Comparison of ENCODE assay signal across 13 cellular contexts in the genomic region with DNA sequence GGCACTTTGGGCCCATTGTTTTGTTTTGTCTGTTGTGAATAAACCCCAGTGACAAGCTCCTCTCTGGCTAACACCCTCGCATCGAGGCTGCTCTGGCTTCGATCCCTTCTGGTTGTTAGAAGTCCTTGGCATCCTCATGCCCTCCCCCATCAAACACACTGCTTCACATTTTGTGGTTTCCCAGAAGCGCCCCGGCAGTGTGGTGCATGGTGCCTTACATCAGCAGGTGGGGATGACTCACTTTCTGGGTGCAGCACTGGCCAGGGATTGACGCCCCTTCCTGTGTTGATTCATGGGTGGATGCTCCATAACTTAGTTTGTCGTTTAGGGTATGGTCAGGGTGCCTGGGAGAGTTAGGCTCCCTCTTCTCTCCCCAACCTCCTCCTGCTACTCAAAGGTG. TPM values are rescaled to one million over a fixed set of nuclear protein-coding genes. Genes with fewer than 3 reads are reported as not detected.
DNase-seq lines count a peak whose midpoint lies in the region; ATAC-seq and TF ChIP-seq lines count a peak whose summit lies in the region.
"Had no signal": no experiment of that assay in that cellular context is flagged by ENCODE, and none has a peak within 500 bp of the region (broad histone marks: within the 10 kb centered on the region; RNA-seq: fewer than 3 reads in every experiment).

No MANE protein-coding gene starts in this region.

- no peaks in the 10 kb centered on the region for H3K27me3 Mint-ChIP-seq in activated CD4-positive, alpha-beta T cell treated with anti-CD3 and anti-CD28 coated beads, Interleukin-2, amount 10 ng/mL, durations not matched to agents 7 days and 5 days
- H3K27me3 Mint-ChIP-seq in activated CD4-positive, alpha-beta T cell treated with anti-CD3 and anti-CD28 coated beads, Interleukin-2, amount 10 ng/mL, durations not matched to agents 24 days and 14 days = no peaks in the 10 kb centered on the region

- H3K4me3 Mint-ChIP-seq in activated CD4-positive, alpha-beta T cell treated with anti-CD3 and anti-CD28 coated beads, Interleukin-2, amount 10 ng/mL, durations not matched to agents 7 days and 5 days = no peak overlapping the region
- H3K4me3 Mint-ChIP-seq in activated CD4-positive, alpha-beta T cell treated with anti-CD3 and anti-CD28 coated beads, Interleukin-2, amount 10 ng/mL, durations not matched to agents 24 days and 14 days = no peak overlapping the region

- no peaks in the 10 kb centered on the region for H3K79me2 ChIP-seq in osteoblast (ENCODE audit: insufficient read depth, low read length)

- H3K4me1 ChIP-seq in osteoblast (ENCODE audit: insufficient read depth, low read length) = peaks cover 29% of the 10 kb centered on the region
- H3K4me1 ChIP-seq: pancreas, tibial nerve had no signal

- TF ChIP-seq POLR2A in NB4 (IDR thresholded peaks at IDR 0.05; ENCODE audit: extremely low read depth, insufficient read length) = no peak

- H3K27me3 ChIP-seq in osteoblast (ENCODE audit: insufficient read depth, low read length) = no peaks in the 10 kb centered on the region
- H3K27me3 ChIP-seq: pancreas, tibial nerve had no signal

- no peak overlapping the region for H2AFZ ChIP-seq in osteoblast (ENCODE audit: low read length)

- no peak for ATAC-seq in HG02678 (IDR thresholded peaks at IDR 0.05; ENCODE audit: unreplicated experiment)
- ATAC-seq: pancreas had no signal

- peaks cover 7% of the 10 kb centered on the region for H3K4me1 Mint-ChIP-seq in activated CD4-positive, alpha-beta T cell treated with anti-CD3 and anti-CD28 coated beads, Interleukin-2, amount 10 ng/mL, durations not matched to agents 7 days and 5 days
- no peaks in the 10 kb centered on the region for H3K4me1 Mint-ChIP-seq in activated CD4-positive, alpha-beta T cell treated with anti-CD3 and anti-CD28 coated beads, Interleukin-2, amount 10 ng/mL, durations not matched to agents 24 days and 14 days

- no peak for TF ChIP-seq CTCF in NB4 (IDR thresholded peaks at IDR 0.05; ENCODE audit: low read depth, low read length)
- TF ChIP-seq CTCF in osteoblast (IDR thresholded peaks at IDR 0.05; ENCODE audit: extremely low read depth, low read depth, low read length) = no peak

- H3K4me3 ChIP-seq in NB4 (ENCODE audit: low read depth, low read length) (no peak overlapping the region), osteoblast (ENCODE audit: insufficient read depth, low read length) (no peak overlapping the region)
- H3K4me3 ChIP-seq: HAP-1, pancreas, tibial nerve had no signal

- CTCF ChIA-PET in activated CD4-positive, alpha-beta T cell treated with anti-CD3 and anti-CD28 coated beads, Interleukin-2, amount 10 ng/mL, durations not matched to agents 7 days and 5 days (lab: Charles Lee) = no interaction called here

- H3K27ac ChIP-seq in osteoblast (ENCODE audit: low read depth, low read length) = peak overlapping the region; percentile 20
- H3K27ac ChIP-seq: pancreas, tibial nerve had no signal

- no peaks in the 10 kb centered on the region for H3K9me3 Mint-ChIP-seq in activated CD4-positive, alpha-beta T cell treated with anti-CD3 and anti-CD28 coated beads, Interleukin-2, amount 10 ng/mL, durations not matched to agents 7 days and 5 days
- peaks cover 4% of the 10 kb centered on the region for H3K9me3 Mint-ChIP-seq in activated CD4-positive, alpha-beta T cell treated with anti-CD3 and anti-CD28 coated beads, Interleukin-2, amount 10 ng/mL, durations not matched to agents 24 days and 14 days

- intact Hi-C loops in activated CD4-positive, alpha-beta T cell treated with anti-CD3 and anti-CD28 coated beads, Interleukin-2, amount 10 ng/mL, durations not matched to agents 24 days and 14 days (cut with micrococcal nuclease) = no loop called here

- H4K20me1 ChIP-seq in osteoblast (ENCODE audit: insufficient read depth, low read length) = no peaks in the 10 kb centered on the region

- H3K4me2 ChIP-seq in osteoblast (ENCODE audit: insufficient read depth, low read length) = peak overlapping the region; percentile 14

- peak; percentile 7 for DNase-seq in activated CD4-positive, alpha-beta T cell treated with anti-CD3 and anti-CD28 coated beads, Interleukin-2, amount 10 ng/mL, durations not matched to agents 7 days and 5 days
- DNase-seq in activated CD4-positive, alpha-beta T cell treated with anti-CD3 and anti-CD28 coated beads, Interleukin-2, amount 10 ng/mL, durations not matched to agents 24 days and 14 days = no peak
- DNase-seq in NB4 (ENCODE audit: low read depth) (peak; percentile 32), astrocyte of the hippocampus (ENCODE audit: low read depth, low spot score) (peak; percentile 95), osteoblast (ENCODE audit: insufficient read length, low spot score, missing footprints) (no peak), GOT3 (lab: John Stamatoyannopoulos, UW) (no peak), CD1c-positive myeloid dendritic cell (ENCODE audit: extremely low spot score) (no peak)
- DNase-seq: GDM1, NCI-H1694 treated with DMSO at 0.1 percent for 48 hours, pancreas had no signal

- no peak overlapping the region for H3K27ac Mint-ChIP-seq in activated CD4-positive, alpha-beta T cell treated with anti-CD3 and anti-CD28 coated beads, Interleukin-2, amount 10 ng/mL, durations not matched to agents 7 days and 5 days
- H3K27ac Mint-ChIP-seq in activated CD4-positive, alpha-beta T cell treated with anti-CD3 and anti-CD28 coated beads, Interleukin-2, amount 10 ng/mL, durations not matched to agents 24 days and 14 days = no peak overlapping the region

- H3K9me3 ChIP-seq in osteoblast (ENCODE audit: low read depth, low read length) = no peaks in the 10 kb centered on the region
- H3K9me3 ChIP-seq: HAP-1, pancreas, tibial nerve had no signal

- no peaks in the 10 kb centered on the region for H3K36me3 Mint-ChIP-seq in activated CD4-positive, alpha-beta T cell treated with anti-CD3 and anti-CD28 coated beads, Interleukin-2, amount 10 ng/mL, durations not matched to agents 7 days and 5 days (ENCODE audit: low read depth)
- no peaks in the 10 kb centered on the region for H3K36me3 Mint-ChIP-seq in activated CD4-positive, alpha-beta T cell treated with anti-CD3 and anti-CD28 coated beads, Interleukin-2, amount 10 ng/mL, durations not matched to agents 24 days and 14 days (ENCODE audit: low read depth)

- H3K36me3 ChIP-seq in osteoblast (ENCODE audit: insufficient read depth, low read length) = no peaks in the 10 kb centered on the region
- H3K36me3 ChIP-seq: HAP-1, pancreas, tibial nerve had no signal

- POLR2A ChIA-PET in activated CD4-positive, alpha-beta T cell treated with anti-CD3 and anti-CD28 coated beads, Interleukin-2, amount 10 ng/mL, durations not matched to agents 7 days and 5 days (lab: Charles Lee) = no interaction called here

RNA-seq across cellular contexts. Expression of gene PLPP4, which starts 51.4 kb away (rescaled TPM):
- total RNA-seq in activated CD4-positive, alpha-beta T cell treated with anti-CD3 and anti-CD28 coated beads, Interleukin-2, amount 10 ng/mL, durations not matched to agents 7 days and 5 days = not detected
- not detected in 2 replicates for total RNA-seq in activated CD4-positive, alpha-beta T cell treated with anti-CD3 and anti-CD28 coated beads, Interleukin-2, amount 10 ng/mL, durations not matched to agents 24 days and 14 days
- 8.0 and 16.5 TPM in 2 replicates for total RNA-seq in osteoblast
- total RNA-seq: tibial nerve had no signal

Comparison
In these comparisons a context has a peak if more than half of its experiments do, and no peak if none do; other contexts are left out.
1. DNase-seq: peak in activated CD4-positive, alpha-beta T cell treated with anti-CD3 and anti-CD28 coated beads, Interleukin-2, amount 10 ng/mL, durations not matched to agents 7 days and 5 days (single experiment), NB4 (single experiment) and astrocyte of the hippocampus (single experiment); none in activated CD4-positive, alpha-beta T cell treated with anti-CD3 and anti-CD28 coated beads, Interleukin-2, amount 10 ng/mL, durations not matched to agents 24 days and 14 days (single experiment), osteoblast (single experiment), GOT3 (single experiment) and CD1c-positive myeloid dendritic cell (single experiment).